Comparison of ENCODE assay signal across 8 cellular contexts in genomic region chr11:45665206-45665932, GRCh38. TPM values are rescaled to one million over a fixed set of nuclear protein-coding genes. Genes with fewer than 3 reads are reported as not detected.
DNase-seq lines count a peak whose midpoint lies in the region; ATAC-seq and TF ChIP-seq lines count a peak whose summit lies in the region.

Gene CHST1, minus strand, starts transcription at chr11:45665622. Its CDS starts 14,699 bp downstream, at chr11:45650923.

- no peak for ATAC-seq in GM21367 (IDR thresholded peaks at IDR 0.05; ENCODE audit: unreplicated experiment)

- H3K4me3 Mint-ChIP-seq in chondrocyte (ENCODE audit: unreplicated experiment) = peak within 1 kb of the TSS; percentile 66

- H3K27ac Mint-ChIP-seq in chondrocyte (ENCODE audit: unreplicated experiment) = peak within 1 kb of the TSS; percentile 17

- peaks cover 20% of the 10 kb centered on the region for H3K27me3 ChIP-seq in layer of hippocampus (ENCODE audit: control insufficient read depth, insufficient read depth, low read length)

- peaks cover 9% of the 10 kb centered on the region for H3K27me3 Mint-ChIP-seq in chondrocyte (ENCODE audit: low read depth)

- DNase-seq in NCI-H524 (lab: John Stamatoyannopoulos, UW) (peak; percentile 33 to 61), NCI-H524 treated with DMSO at 0.1 percent for 48 hours (lab: John Stamatoyannopoulos, UW) (no peak), NCI-H748 (lab: John Stamatoyannopoulos, UW; ENCODE audit: unreplicated experiment) (peak; percentile 78), chondrocyte (ENCODE audit: low spot score) (no peak), ureter (ENCODE audit: low spot score) (no peak)
- DNase-seq in stimulated activated CD8-positive, alpha-beta memory T cell treated with anti-CD3 and anti-CD28 coated beads, Interleukin-4, amount 100 ng/mL, for 24 hours (ENCODE audit: low read depth) = peak; percentile 10

- H3K27ac ChIP-seq in layer of hippocampus (ENCODE audit: low read depth, low read length) = peak within 1 kb of the TSS; percentile 52

- no peaks in the 10 kb centered on the region for H3K36me3 Mint-ChIP-seq in chondrocyte (ENCODE audit: low read depth)

- H3K9me3 Mint-ChIP-seq in chondrocyte (ENCODE audit: low read depth) = no peaks in the 10 kb centered on the region

- peaks cover 32% of the 10 kb centered on the region for H3K4me1 Mint-ChIP-seq in chondrocyte (ENCODE audit: low read depth)

- no peak for TF ChIP-seq CTCF in chondrocyte (IDR thresholded peaks at IDR 0.05)

RNA-seq across cellular contexts. Expression of gene CHST1, which starts in this region (rescaled TPM):
- total RNA-seq in chondrocyte (1.9 to 13.6 TPM (median 12.5 TPM) in 3 replicates), ureter (0.81 TPM)

Comparison
In these comparisons a context has a peak if more than half of its experiments do, and no peak if none do; other contexts are left out.
1. DNase-seq: peak in NCI-H524 (2 of 2), NCI-H748 (single experiment) and stimulated activated CD8-positive, alpha-beta memory T cell treated with anti-CD3 and anti-CD28 coated beads, Interleukin-4, amount 100 ng/mL, for 24 hours (single experiment); none in NCI-H524 treated with DMSO at 0.1 percent for 48 hours (single experiment), chondrocyte (single experiment) and ureter (single experiment).